10 cellular contexts compared by ENCODE assay signal in the genomic region with DNA sequence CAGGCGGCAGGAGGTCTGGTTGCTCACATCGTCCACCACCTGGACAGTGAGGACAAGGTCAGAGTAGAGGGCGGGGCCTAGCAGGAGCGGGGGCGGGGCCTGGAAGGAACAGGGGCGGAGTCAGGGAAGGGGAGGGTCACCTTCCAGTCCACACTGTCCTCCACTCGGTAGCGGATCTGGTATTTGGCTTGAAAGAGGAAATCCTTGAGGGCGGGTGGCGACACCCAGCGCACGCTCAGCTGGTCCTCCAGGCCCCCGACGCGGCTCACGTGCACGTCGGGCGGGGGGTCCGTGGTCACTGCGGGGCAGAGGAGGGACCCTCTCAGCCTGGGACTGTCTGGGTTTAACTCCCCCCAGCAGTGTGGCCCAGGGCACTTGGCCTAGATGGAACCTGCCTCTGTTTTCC. TPM values are rescaled to one million over a fixed set of nuclear protein-coding genes. Genes with fewer than 3 reads are reported as not detected.
A peak's percentile ranks its signal among the peaks of the same experiment; 100 is the strongest.
DNase-seq lines count a peak whose midpoint lies in the region; ATAC-seq and TF ChIP-seq lines count a peak whose summit lies in the region.
"Had no signal": no experiment of that assay in that cellular context is flagged by ENCODE, and none has a peak within 500 bp of the region (broad histone marks: within the 10 kb centered on the region; RNA-seq: fewer than 3 reads in every experiment).

No MANE protein-coding gene starts in this region.

- no peaks in the 10 kb centered on the region for H3K36me3 Mint-ChIP-seq in natural killer cell
- H3K36me3 Mint-ChIP-seq: IgD-negative memory B cell had no signal

- no peak overlapping the region for H3K4me3 Mint-ChIP-seq in natural killer cell

- ATAC-seq in natural killer cell (peak in 2 of 3 donors; percentile 26 to 36), HG02571 (IDR thresholded peaks at IDR 0.05; ENCODE audit: unreplicated experiment) (no peak), GM19463 (IDR thresholded peaks at IDR 0.05; ENCODE audit: unreplicated experiment) (no peak)

- peaks cover 0 to 4% of the 10 kb centered on the region in 2 donors for H3K27me3 Mint-ChIP-seq in natural killer cell (ENCODE audit: low read depth in 2 of 2)

- H3K4me1 Mint-ChIP-seq in natural killer cell = peaks cover 5 to 21% of the 10 kb centered on the region in 2 donors

- intact Hi-C loops in natural killer cell (cut with micrococcal nuclease) = no loop called here

- no peaks in the 10 kb centered on the region for H3K9me3 Mint-ChIP-seq in natural killer cell
- H3K9me3 Mint-ChIP-seq: IgD-negative memory B cell had no signal

- no peak overlapping the region for H3K27ac Mint-ChIP-seq in natural killer cell

- peak; percentile 69 for DNase-seq in Daoy (ENCODE audit: low read depth)
- DNase-seq in NCI-H146 (lab: John Stamatoyannopoulos, UW) = peak; percentile 89
- DNase-seq in amniotic epithelial cell (ENCODE audit: low read depth) = peak; percentile 35
- no peak for DNase-seq in natural killer cell
- no peak for DNase-seq in foreskin fibroblast
- no peak for DNase-seq in SKM-1 treated with dmso at 0.1 percent for 144 hours (lab: John Stamatoyannopoulos, UW; ENCODE audit: unreplicated experiment)
- DNase-seq: stimulated activated CD4-positive, alpha-beta T cell treated with anti-CD3 and anti-CD28 coated beads, Interleukin-4, amount 100 ng/mL, for 24 hours had no signal

- TF ChIP-seq CTCF in natural killer cell (IDR thresholded peaks at IDR 0.05) (no peak), foreskin fibroblast (IDR thresholded peaks at IDR 0.05; ENCODE audit: low read depth, low read length) (no peak)

- H3K4me3 ChIP-seq in foreskin fibroblast (ENCODE audit: low read depth in 1 of 2, low read length in 2 of 2) = no peak overlapping the region

RNA-seq across cellular contexts. Expression of a gene that starts 8.2 kb away (rescaled TPM):
- total RNA-seq in Daoy (2014; rRNA removed; shearing (Covaris generic)) = 140 and 173 TPM in 2 replicates
- 10 to 100 TPM; 80.6 to 86.9 (median 85.3) TPM for total RNA-seq in natural killer cell

RNA-seq across cellular contexts. Expression of a gene that starts 9.8 kb away (rescaled TPM):
- 0.40 TPM in 1 of 2 replicates, not detected in the other for total RNA-seq in Daoy (2014; rRNA removed; shearing (Covaris generic))
- not detected for total RNA-seq in natural killer cell

RNA-seq across cellular contexts. Expression of a gene that starts 15.9 kb away (rescaled TPM):
- total RNA-seq in Daoy (2014; rRNA removed; shearing (Covaris generic)) = 0.17 TPM in 1 of 2 replicates, not detected in the other
- not detected for total RNA-seq in natural killer cell

RNA-seq across cellular contexts. Expression of a gene that starts 25.1 kb away (rescaled TPM):
- total RNA-seq in Daoy (2014; rRNA removed; shearing (Covaris generic)) = 1,164 and 1,229 TPM in 2 replicates
- total RNA-seq in natural killer cell = 1,000 to 10,000 TPM; 1,016 to 1,271 (median 1,271) TPM

RNA-seq across cellular contexts. Expression of a gene that starts 39.1 kb away (rescaled TPM):
- total RNA-seq in Daoy (2014; rRNA removed; shearing (Covaris generic)) = 74.4 and 88.4 TPM in 2 replicates
- 10 to 100 TPM; 83.2 to 88.8 (median 86.9) TPM for total RNA-seq in natural killer cell

Comparison
In these comparisons a context has a peak if more than half of its experiments do, and no peak if none do; other contexts are left out.
1. DNase-seq: peak in Daoy (single experiment), NCI-H146 (single experiment) and amniotic epithelial cell (single experiment); none in natural killer cell (single experiment), foreskin fibroblast (0 of 2) and SKM-1 treated with dmso at 0.1 percent for 144 hours (single experiment).
2. ATAC-seq: peak in natural killer cell (2 of 3); none in HG02571 (single experiment) and GM19463 (single experiment).